In the genomic region with DNA sequence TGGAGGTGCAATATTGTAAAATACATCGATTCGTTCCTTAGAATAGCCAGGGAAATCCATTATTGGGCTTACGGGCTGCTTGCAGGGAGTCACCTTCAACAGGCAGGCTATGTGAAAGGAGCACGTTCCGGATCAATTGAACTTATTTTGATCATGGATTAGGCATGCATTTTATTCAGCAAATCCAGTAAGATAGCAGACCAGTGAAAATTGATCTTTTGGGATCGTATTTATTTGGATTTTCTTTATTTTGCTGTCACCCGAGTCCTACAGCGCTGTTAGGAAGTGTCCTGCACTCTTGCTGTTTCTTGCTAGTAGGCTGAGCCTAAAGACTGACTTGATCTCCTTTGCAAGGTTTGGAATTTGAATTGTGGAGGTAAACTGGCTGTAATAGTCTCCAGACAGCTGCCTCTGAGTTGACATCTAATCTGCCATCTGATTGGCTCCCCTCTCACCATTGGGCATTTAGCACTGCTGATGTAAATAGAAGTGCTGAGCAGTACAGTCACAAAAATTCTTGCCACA, we compare ENCODE assay signal across 1 cellular context.
TF ChIP-seq lines count a peak whose summit lies in the region.

No MANE protein-coding gene starts in this region.

TF ChIP-seq in HCT116, 20 proteins besides CTCF, POLR2A, EP300 and RAD21 (continued from another document):
- 0 out of 2 replicates have a peak, but pooled peaks have one; percentile 69 for TF ChIP-seq CBX3 (IDR thresholded peaks at IDR 0.05; ENCODE audit: low read depth)
- TF ChIP-seq, protein P1, sequence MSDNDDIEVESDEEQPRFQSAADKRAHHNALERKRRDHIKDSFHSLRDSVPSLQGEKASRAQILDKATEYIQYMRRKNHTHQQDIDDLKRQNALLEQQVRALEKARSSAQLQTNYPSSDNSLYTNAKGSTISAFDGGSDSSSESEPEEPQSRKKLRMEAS (IDR thresholded peaks at IDR 0.05): peak; percentile 64; the same call in 1 of the 2 replicates
- no peak for TF ChIP-seq YY1 (IDR thresholded peaks at IDR 0.05; ENCODE audit: extremely low read depth, insufficient replicate concordance, low read depth, low read length)
- TF ChIP-seq POLR2AphosphoS5 (IDR thresholded peaks at IDR 0.05; ENCODE audit: low read depth, low read length): peak; percentile 85
- TF ChIP-seq SP1 (IDR thresholded peaks at IDR 0.05; ENCODE audit: low read depth): peak; percentile 43
- peak; percentile 87 for TF ChIP-seq SIN3A (IDR thresholded peaks at IDR 0.05; ENCODE audit: low read depth)
- TF ChIP-seq, protein P2, sequence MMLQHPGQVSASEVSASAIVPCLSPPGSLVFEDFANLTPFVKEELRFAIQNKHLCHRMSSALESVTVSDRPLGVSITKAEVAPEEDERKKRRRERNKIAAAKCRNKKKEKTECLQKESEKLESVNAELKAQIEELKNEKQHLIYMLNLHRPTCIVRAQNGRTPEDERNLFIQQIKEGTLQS (IDR thresholded peaks at IDR 0.05): no peak
- no peak for TF ChIP-seq SRF (IDR thresholded peaks at IDR 0.05; ENCODE audit: low read depth)
